ENCODE assay signal across 8 cellular contexts in genomic region chr22:46619830-46620501, GRCh38. TPM values are rescaled to one million over a fixed set of nuclear protein-coding genes. Genes with fewer than 3 reads are reported as not detected.
DNase-seq lines count a peak whose midpoint lies in the region; ATAC-seq and TF ChIP-seq lines count a peak whose summit lies in the region.

TSS of gene GRAMD4 (plus strand) at chr22:46620386. CDS start at chr22:46626800, 6,414 bp downstream.

- H3K4me3 ChIP-seq in BE2C (ENCODE audit: low read depth, low read length) (no peak within 1 kb of the TSS; the same call in 1 of the 2 replicates), choroid plexus epithelial cell (ENCODE audit: low read depth, low read length) (no peak within 1 kb of the TSS)

- H3K9me3 ChIP-seq in BE2C, result no peaks in the 10 kb centered on the region

- H3K4me1 ChIP-seq in BE2C, result peaks cover 40% of the 10 kb centered on the region

- in situ Hi-C loops in GM13976 (cut with MboI; ENCODE audit: low sequenced_read_pairs, unreplicated experiment), result no loop called here

- no peak for TF ChIP-seq CTCF in BE2C (IDR thresholded peaks at IDR 0.05; ENCODE audit: low read depth, low read length)
- no peak for TF ChIP-seq CTCF in choroid plexus epithelial cell (conservative IDR thresholded peaks at IDR 0.05; ENCODE audit: low read depth, low read length)
- TF ChIP-seq CTCF in GM13976 (IDR thresholded peaks at IDR 0.05; ENCODE audit: borderline replicate concordance, control extremely low read depth, extremely low read depth, insufficient read depth, missing control alignments), result no peak

- DNase-seq in BE2C (peak; percentile 92), NCI-H1694 (lab: John Stamatoyannopoulos, UW) (peak; percentile 38), choroid plexus epithelial cell (ENCODE audit: low read depth) (peak; percentile 12), mesenteric fat pad (ENCODE audit: low spot score) (no peak), GM13976 (ENCODE audit: low spot score) (no peak)
- DNase-seq in activated effector memory CD4-positive, alpha-beta T cell treated with Interleukin-2 at 50 U/mL for 16 hours, result no peak
- no peak for DNase-seq in activated effector memory CD4-positive, alpha-beta T cell treated with anti-CD3 and anti-CD28 coated beads, Interleukin-2, amount 50 U/mL, for 16 hours

- no peaks in the 10 kb centered on the region for H3K27me3 ChIP-seq in BE2C

- ATAC-seq in HG02588 (IDR thresholded peaks at IDR 0.05; ENCODE audit: unreplicated experiment), result no peak

- no peaks in the 10 kb centered on the region for H3K36me3 ChIP-seq in BE2C

RNA-seq across cellular contexts. Expression of gene GRAMD4, which starts in this region (rescaled TPM):
- polyA plus RNA-seq in BE2C (2012; ENCODE audit: insufficient read depth, insufficient read length, low read depth), result 53.7 TPM
- 37.8 TPM for total RNA-seq in mesenteric fat pad

Comparison
In these comparisons a context has a peak if more than half of its experiments do, and no peak if none do; other contexts are left out.
1. DNase-seq: peak in BE2C (single experiment), NCI-H1694 (single experiment) and choroid plexus epithelial cell (single experiment); none in mesenteric fat pad (single experiment), GM13976 (single experiment), activated effector memory CD4-positive, alpha-beta T cell treated with Interleukin-2 at 50 U/mL for 16 hours (single experiment) and activated effector memory CD4-positive, alpha-beta T cell treated with anti-CD3 and anti-CD28 coated beads, Interleukin-2, amount 50 U/mL, for 16 hours (single experiment).